1 cellular context compared by ENCODE assay signal in the genomic region with DNA sequence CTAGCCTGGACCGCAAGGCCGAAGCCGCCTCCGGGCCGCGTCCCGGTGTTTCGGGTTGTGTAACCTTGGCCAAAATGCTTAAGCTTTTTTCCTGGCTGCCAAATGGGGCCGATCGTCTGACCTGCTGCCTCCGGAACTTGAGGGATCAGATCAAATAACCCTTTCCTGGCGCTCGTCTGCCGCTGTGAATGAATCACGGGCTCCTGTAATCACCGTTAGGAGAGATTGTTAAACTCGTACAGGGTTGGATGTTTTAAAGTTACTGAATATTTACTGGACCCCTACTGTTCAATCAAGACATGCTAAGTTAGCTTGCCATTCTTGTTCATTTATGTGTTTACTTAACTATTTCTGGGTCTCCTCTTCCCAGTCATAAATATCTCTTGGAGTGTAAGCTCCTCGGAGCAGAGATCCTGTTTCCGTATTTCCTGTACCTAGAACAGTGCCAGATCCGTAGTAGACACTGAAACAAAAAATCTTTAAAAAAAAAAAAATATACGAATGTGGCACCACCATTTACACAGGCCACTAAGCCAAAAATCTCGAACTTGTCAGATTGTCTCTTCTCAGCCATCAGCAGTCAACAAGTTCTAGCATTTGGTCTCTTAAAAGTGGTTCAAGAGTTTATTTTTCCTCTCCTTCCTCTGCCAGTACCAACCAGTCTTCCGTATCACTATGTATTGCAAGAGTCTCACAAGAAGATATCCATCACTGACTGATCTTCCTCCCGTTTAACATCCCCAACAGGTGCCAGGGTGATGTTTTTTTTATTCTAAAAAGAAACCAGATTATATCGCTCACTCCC.
TF ChIP-seq lines count a peak whose summit lies in the region.

No MANE protein-coding gene starts in this region.

TF ChIP-seq in HEK293, 187 proteins besides CTCF, POLR2A, EP300 and RAD21 (continued from another document and continues in another):
- TF ChIP-seq ZNF169 (tag by site-specific recombination; IDR thresholded peaks at IDR 0.05) = no peak
- TF ChIP-seq ZNF155 (tag by site-specific recombination; IDR thresholded peaks at IDR 0.05) = no peak
- no peak for TF ChIP-seq ZNF521 (tag by site-specific recombination; IDR thresholded peaks at IDR 0.05)
- no peak for TF ChIP-seq RBAK (tag by site-specific recombination; IDR thresholded peaks at IDR 0.05)
- no peak for TF ChIP-seq ZNF292 (tag by site-specific recombination; IDR thresholded peaks at IDR 0.05; ENCODE audit: borderline replicate concordance, low read depth)
- TF ChIP-seq ZBTB20 (tag by site-specific recombination; IDR thresholded peaks at IDR 0.05) = peak; percentile 45; the same call in 1 of the 2 replicates
- no peak for TF ChIP-seq ZNF423 (tag by site-specific recombination; IDR thresholded peaks at IDR 0.05)
- TF ChIP-seq, protein P1, sequence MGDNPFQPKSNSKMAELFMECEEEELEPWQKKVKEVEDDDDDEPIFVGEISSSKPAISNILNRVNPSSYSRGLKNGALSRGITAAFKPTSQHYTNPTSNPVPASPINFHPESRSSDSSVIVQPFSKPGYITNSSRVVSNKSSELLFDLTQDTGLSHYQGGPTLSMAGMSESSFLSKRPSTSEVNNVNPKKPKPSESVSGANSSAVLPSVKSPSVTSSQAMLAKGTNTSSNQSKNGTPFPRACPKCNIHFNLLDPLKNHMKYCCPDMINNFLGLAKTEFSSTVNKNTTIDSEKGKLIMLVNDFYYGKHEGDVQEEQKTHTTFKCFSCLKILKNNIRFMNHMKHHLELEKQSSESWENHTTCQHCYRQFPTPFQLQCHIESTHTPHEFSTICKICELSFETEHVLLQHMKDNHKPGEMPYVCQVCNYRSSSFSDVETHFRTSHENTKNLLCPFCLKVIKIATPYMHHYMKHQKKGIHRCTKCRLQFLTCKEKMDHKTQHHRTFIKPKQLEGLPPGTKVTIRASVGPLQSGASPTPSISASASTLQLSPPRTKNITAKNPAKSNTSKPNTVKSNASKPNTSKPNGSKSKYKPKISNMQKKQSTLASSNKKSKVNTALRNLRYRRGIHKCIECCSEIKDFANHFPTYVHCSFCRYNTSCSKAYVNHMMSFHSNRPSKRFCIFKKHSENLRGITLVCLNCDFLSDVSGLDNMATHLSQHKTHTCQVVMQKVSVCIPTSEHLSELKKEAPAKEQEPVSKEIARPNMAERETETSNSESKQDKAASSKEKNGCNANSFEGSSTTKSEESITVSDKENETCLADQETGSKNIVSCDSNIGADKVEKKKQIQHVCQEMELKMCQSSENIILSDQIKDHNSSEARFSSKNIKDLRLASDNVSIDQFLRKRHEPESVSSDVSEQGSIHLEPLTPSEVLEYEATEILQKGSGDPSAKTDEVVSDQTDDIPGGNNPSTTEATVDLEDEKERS (tag by site-specific recombination; IDR thresholded peaks at IDR 0.05) = no peak
- TF ChIP-seq, protein P2, sequence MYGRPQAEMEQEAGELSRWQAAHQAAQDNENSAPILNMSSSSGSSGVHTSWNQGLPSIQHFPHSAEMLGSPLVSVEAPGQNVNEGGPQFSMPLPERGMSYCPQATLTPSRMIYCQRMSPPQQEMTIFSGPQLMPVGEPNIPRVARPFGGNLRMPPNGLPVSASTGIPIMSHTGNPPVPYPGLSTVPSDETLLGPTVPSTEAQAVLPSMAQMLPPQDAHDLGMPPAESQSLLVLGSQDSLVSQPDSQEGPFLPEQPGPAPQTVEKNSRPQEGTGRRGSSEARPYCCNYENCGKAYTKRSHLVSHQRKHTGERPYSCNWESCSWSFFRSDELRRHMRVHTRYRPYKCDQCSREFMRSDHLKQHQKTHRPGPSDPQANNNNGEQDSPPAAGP (tag by site-specific recombination; IDR thresholded peaks at IDR 0.05) = no peak
- TF ChIP-seq ZNF530 (tag by site-specific recombination; IDR thresholded peaks at IDR 0.05; ENCODE audit: low read depth) = no peak
- no peak for TF ChIP-seq ZNF138 (tag by site-specific recombination; IDR thresholded peaks at IDR 0.05; ENCODE audit: borderline replicate concordance)
- TF ChIP-seq ZNF10 (tag by site-specific recombination; IDR thresholded peaks at IDR 0.05) = no peak
- TF ChIP-seq, protein P3, sequence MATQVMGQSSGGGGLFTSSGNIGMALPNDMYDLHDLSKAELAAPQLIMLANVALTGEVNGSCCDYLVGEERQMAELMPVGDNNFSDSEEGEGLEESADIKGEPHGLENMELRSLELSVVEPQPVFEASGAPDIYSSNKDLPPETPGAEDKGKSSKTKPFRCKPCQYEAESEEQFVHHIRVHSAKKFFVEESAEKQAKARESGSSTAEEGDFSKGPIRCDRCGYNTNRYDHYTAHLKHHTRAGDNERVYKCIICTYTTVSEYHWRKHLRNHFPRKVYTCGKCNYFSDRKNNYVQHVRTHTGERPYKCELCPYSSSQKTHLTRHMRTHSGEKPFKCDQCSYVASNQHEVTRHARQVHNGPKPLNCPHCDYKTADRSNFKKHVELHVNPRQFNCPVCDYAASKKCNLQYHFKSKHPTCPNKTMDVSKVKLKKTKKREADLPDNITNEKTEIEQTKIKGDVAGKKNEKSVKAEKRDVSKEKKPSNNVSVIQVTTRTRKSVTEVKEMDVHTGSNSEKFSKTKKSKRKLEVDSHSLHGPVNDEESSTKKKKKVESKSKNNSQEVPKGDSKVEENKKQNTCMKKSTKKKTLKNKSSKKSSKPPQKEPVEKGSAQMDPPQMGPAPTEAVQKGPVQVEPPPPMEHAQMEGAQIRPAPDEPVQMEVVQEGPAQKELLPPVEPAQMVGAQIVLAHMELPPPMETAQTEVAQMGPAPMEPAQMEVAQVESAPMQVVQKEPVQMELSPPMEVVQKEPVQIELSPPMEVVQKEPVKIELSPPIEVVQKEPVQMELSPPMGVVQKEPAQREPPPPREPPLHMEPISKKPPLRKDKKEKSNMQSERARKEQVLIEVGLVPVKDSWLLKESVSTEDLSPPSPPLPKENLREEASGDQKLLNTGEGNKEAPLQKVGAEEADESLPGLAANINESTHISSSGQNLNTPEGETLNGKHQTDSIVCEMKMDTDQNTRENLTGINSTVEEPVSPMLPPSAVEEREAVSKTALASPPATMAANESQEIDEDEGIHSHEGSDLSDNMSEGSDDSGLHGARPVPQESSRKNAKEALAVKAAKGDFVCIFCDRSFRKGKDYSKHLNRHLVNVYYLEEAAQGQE (tag by site-specific recombination; IDR thresholded peaks at IDR 0.05) = no peak; the same call in 1 of the 2 replicates
- 0 out of 2 replicates have a peak, but pooled peaks have one; percentile 15 for TF ChIP-seq ZNF394 (tag by site-specific recombination; IDR thresholded peaks at IDR 0.05; ENCODE audit: borderline replicate concordance)
- TF ChIP-seq ZNF626 (tag by site-specific recombination; IDR thresholded peaks at IDR 0.05) = 0 out of 2 replicates have a peak, but pooled peaks have one; percentile 41
- 0 out of 2 replicates have a peak, but pooled peaks have one; percentile 37 for TF ChIP-seq ZNF184 (tag by site-specific recombination; IDR thresholded peaks at IDR 0.05)
- TF ChIP-seq OVOL3 (tag by site-specific recombination; IDR thresholded peaks at IDR 0.05) = no peak
- TF ChIP-seq ZNF670 (tag by site-specific recombination; IDR thresholded peaks at IDR 0.05; ENCODE audit: low read depth) = no peak
- TF ChIP-seq ZNF391 (tag by site-specific recombination; IDR thresholded peaks at IDR 0.05; ENCODE audit: borderline replicate concordance, low read depth) = no peak
- TF ChIP-seq ZNF776 (tag by site-specific recombination; IDR thresholded peaks at IDR 0.05; ENCODE audit: borderline replicate concordance) = no peak
- TF ChIP-seq ZSCAN30 (tag by site-specific recombination; IDR thresholded peaks at IDR 0.05) = 0 out of 2 replicates have a peak, but pooled peaks have one; percentile 39
- TF ChIP-seq ZNF621 (tag by site-specific recombination; IDR thresholded peaks at IDR 0.05) = no peak
- TF ChIP-seq ZNF239 (tag by site-specific recombination; IDR thresholded peaks at IDR 0.05) = no peak
- TF ChIP-seq ZNF211 (tag by site-specific recombination; IDR thresholded peaks at IDR 0.05; ENCODE audit: low read depth) = no peak
- TF ChIP-seq MEIS1 (CRISPR knock-in tag; IDR thresholded peaks at IDR 0.05; ENCODE audit: borderline replicate concordance) = no peak
- no peak for TF ChIP-seq ZNF544 (tag by site-specific recombination; IDR thresholded peaks at IDR 0.05)
- no peak for TF ChIP-seq GLI2 (tag by site-specific recombination; IDR thresholded peaks at IDR 0.05; ENCODE audit: borderline replicate concordance, low read depth)
- TF ChIP-seq, protein P4, sequence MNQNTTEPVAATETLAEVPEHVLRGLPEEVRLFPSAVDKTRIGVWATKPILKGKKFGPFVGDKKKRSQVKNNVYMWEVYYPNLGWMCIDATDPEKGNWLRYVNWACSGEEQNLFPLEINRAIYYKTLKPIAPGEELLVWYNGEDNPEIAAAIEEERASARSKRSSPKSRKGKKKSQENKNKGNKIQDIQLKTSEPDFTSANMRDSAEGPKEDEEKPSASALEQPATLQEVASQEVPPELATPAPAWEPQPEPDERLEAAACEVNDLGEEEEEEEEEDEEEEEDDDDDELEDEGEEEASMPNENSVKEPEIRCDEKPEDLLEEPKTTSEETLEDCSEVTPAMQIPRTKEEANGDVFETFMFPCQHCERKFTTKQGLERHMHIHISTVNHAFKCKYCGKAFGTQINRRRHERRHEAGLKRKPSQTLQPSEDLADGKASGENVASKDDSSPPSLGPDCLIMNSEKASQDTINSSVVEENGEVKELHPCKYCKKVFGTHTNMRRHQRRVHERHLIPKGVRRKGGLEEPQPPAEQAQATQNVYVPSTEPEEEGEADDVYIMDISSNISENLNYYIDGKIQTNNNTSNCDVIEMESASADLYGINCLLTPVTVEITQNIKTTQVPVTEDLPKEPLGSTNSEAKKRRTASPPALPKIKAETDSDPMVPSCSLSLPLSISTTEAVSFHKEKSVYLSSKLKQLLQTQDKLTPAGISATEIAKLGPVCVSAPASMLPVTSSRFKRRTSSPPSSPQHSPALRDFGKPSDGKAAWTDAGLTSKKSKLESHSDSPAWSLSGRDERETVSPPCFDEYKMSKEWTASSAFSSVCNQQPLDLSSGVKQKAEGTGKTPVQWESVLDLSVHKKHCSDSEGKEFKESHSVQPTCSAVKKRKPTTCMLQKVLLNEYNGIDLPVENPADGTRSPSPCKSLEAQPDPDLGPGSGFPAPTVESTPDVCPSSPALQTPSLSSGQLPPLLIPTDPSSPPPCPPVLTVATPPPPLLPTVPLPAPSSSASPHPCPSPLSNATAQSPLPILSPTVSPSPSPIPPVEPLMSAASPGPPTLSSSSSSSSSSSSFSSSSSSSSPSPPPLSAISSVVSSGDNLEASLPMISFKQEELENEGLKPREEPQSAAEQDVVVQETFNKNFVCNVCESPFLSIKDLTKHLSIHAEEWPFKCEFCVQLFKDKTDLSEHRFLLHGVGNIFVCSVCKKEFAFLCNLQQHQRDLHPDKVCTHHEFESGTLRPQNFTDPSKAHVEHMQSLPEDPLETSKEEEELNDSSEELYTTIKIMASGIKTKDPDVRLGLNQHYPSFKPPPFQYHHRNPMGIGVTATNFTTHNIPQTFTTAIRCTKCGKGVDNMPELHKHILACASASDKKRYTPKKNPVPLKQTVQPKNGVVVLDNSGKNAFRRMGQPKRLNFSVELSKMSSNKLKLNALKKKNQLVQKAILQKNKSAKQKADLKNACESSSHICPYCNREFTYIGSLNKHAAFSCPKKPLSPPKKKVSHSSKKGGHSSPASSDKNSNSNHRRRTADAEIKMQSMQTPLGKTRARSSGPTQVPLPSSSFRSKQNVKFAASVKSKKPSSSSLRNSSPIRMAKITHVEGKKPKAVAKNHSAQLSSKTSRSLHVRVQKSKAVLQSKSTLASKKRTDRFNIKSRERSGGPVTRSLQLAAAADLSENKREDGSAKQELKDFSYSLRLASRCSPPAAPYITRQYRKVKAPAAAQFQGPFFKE (tag by site-specific recombination; IDR thresholded peaks at IDR 0.05; ENCODE audit: borderline replicate concordance) = no peak
- TF ChIP-seq, protein P5, sequence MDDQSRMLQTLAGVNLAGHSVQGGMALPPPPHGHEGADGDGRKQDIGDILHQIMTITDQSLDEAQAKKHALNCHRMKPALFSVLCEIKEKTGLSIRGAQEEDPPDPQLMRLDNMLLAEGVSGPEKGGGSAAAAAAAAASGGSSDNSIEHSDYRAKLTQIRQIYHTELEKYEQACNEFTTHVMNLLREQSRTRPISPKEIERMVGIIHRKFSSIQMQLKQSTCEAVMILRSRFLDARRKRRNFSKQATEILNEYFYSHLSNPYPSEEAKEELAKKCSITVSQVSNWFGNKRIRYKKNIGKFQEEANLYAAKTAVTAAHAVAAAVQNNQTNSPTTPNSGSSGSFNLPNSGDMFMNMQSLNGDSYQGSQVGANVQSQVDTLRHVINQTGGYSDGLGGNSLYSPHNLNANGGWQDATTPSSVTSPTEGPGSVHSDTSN (CRISPR knock-in tag; IDR thresholded peaks at IDR 0.05) = no peak
- TF ChIP-seq, protein P6, sequence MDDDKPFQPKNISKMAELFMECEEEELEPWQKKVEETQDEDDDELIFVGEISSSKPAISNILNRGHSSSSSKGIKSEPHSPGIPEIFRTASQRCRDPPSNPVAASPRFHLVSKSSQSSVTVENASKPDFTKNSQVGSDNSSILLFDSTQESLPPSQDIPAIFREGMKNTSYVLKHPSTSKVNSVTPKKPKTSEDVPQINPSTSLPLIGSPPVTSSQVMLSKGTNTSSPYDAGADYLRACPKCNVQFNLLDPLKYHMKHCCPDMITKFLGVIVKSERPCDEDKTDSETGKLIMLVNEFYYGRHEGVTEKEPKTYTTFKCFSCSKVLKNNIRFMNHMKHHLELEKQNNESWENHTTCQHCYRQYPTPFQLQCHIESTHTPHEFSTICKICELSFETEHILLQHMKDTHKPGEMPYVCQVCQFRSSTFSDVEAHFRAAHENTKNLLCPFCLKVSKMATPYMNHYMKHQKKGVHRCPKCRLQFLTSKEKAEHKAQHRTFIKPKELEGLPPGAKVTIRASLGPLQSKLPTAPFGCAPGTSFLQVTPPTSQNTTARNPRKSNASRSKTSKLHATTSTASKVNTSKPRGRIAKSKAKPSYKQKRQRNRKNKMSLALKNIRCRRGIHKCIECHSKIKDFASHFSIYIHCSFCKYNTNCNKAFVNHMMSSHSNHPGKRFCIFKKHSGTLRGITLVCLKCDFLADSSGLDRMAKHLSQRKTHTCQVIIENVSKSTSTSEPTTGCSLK (tag by site-specific recombination; IDR thresholded peaks at IDR 0.05) = no peak
- no peak for TF ChIP-seq KLF1 (tag by site-specific recombination; IDR thresholded peaks at IDR 0.05)
- TF ChIP-seq KLF8 (tag by site-specific recombination; IDR thresholded peaks at IDR 0.05) = no peak
- TF ChIP-seq ZNF266 (tag by site-specific recombination; IDR thresholded peaks at IDR 0.05; ENCODE audit: low read depth) = no peak
- no peak for TF ChIP-seq ZBTB1 (tag by site-specific recombination; IDR thresholded peaks at IDR 0.05)
- TF ChIP-seq ZNF529 (tag by site-specific recombination; IDR thresholded peaks at IDR 0.05; ENCODE audit: insufficient replicate concordance) = no peak
- 0 out of 2 replicates have a peak, but pooled peaks have one; percentile 26 for TF ChIP-seq SP3 (tag by site-specific recombination; IDR thresholded peaks at IDR 0.05)
- TF ChIP-seq ZNF132 (tag by site-specific recombination; IDR thresholded peaks at IDR 0.05; ENCODE audit: borderline replicate concordance) = no peak
- TF ChIP-seq SP7 (tag by site-specific recombination; IDR thresholded peaks at IDR 0.05) = peak; percentile 73
